In the genomic region with DNA sequence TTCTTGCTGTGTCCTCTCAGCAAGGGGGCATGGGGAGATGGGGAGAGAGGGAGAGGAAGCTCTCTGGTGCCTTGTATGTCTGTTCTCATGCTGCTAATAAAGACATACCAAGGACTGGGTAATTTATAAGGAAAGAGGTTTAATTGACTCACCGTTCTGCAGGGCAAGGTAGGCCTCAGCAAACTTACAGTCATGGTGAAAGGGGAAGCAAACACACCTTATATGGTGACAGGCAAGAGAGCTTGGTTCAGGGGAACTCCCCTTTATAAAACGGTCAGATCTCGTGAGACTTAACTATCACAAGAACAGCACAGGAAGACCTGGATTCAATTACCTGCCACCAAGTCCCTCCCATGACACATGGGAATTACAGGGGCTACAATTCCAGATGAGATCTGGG, we compare ENCODE assay signal across 23 cellular contexts.
"Had no signal": no experiment of that assay in that cellular context is flagged by ENCODE, and none has a peak within 500 bp of the region (broad histone marks: within the 10 kb centered on the region; RNA-seq: fewer than 3 reads in every experiment).

No MANE protein-coding gene starts in this region.

- DNase-seq: activated CD4-positive, alpha-beta T cell treated with anti-CD3 and anti-CD28 coated beads, Interleukin-2, amount 50 U/mL, for 1 hour; activated CD8-positive, alpha-beta memory T cell treated with anti-CD3 and anti-CD28 coated beads for 24 hours; activated CD8-positive, alpha-beta memory T cell treated with anti-CD3 and anti-CD28 coated beads, Interleukin-2, amount 50 U/mL, for 48 hours; activated effector memory CD4-positive, alpha-beta T cell treated with anti-CD3 and anti-CD28 coated beads, Interleukin-2, amount 50 U/mL, for 16 hours; activated naive CD4-positive, alpha-beta T cell treated with anti-CD3 and anti-CD28 coated beads, Interleukin-2, amount 50 U/mL, for 16 hours; activated T-cell treated with anti-CD3 and anti-CD28 coated beads, Interleukin-2, amount 50 U/mL, for 72 hours; adrenal gland; brain microvascular endothelial cell; caudate nucleus; effector CD4-positive, alpha-beta T cell; heart left ventricle; left cardiac atrium; midbrain; natural killer cell; nucleus accumbens; right cardiac atrium; stimulated activated naive CD4-positive, alpha-beta T cell; upper lobe of left lung had no signal

- H3K4me3 ChIP-seq: adrenal gland, ascending aorta, heart left ventricle, upper lobe of left lung had no signal

- H2AFZ ChIP-seq: parathyroid adenoma had no signal

- H3K79me2 ChIP-seq: parathyroid adenoma had no signal

- H3K36me3 Mint-ChIP-seq: natural killer cell had no signal

- H3K36me3 ChIP-seq: adrenal gland, ascending aorta, brain microvascular endothelial cell, heart left ventricle, upper lobe of left lung had no signal

- H3K9ac ChIP-seq: parathyroid adenoma had no signal

- FAIRE-seq: endometrium, islet of Langerhans had no signal

- H3K27ac Mint-ChIP-seq: activated T-cell treated with anti-CD3 and anti-CD28 coated beads, Interleukin-2, amount 50 U/mL, for 72 hours; dendritic cell treated with granulocyte-macrophage colony-stimulating factor and Interleukin-4, amounts not matched to agents 40 ng/mL and 50 ng/mL, for 4 days; natural killer cell had no signal

- H3K27me3 Mint-ChIP-seq: dendritic cell treated with granulocyte-macrophage colony-stimulating factor and Interleukin-4, amounts not matched to agents 40 ng/mL and 50 ng/mL, for 4 days had no signal

- H3K4me1 ChIP-seq: adrenal gland, ascending aorta, heart left ventricle, parathyroid adenoma, upper lobe of left lung had no signal

- H3K9me3 ChIP-seq: adrenal gland, ascending aorta, heart left ventricle, upper lobe of left lung had no signal

- H3K27me3 ChIP-seq: adrenal gland, ascending aorta, brain microvascular endothelial cell, heart left ventricle, upper lobe of left lung had no signal

- H3K4me3 Mint-ChIP-seq: activated T-cell treated with anti-CD3 and anti-CD28 coated beads, Interleukin-2, amount 50 U/mL, for 72 hours; dendritic cell treated with granulocyte-macrophage colony-stimulating factor and Interleukin-4, amounts not matched to agents 40 ng/mL and 50 ng/mL, for 4 days; natural killer cell had no signal

- ATAC-seq: heart left ventricle, left cardiac atrium, right cardiac atrium had no signal

- H3K27ac ChIP-seq: adrenal gland, ascending aorta, brain microvascular endothelial cell, heart left ventricle, parathyroid adenoma, upper lobe of left lung had no signal

- H3K4me1 Mint-ChIP-seq: natural killer cell had no signal

- H3K9me3 Mint-ChIP-seq: activated T-cell treated with anti-CD3 and anti-CD28 coated beads, Interleukin-2, amount 50 U/mL, for 72 hours; dendritic cell treated with granulocyte-macrophage colony-stimulating factor and Interleukin-4, amounts not matched to agents 40 ng/mL and 50 ng/mL, for 4 days; natural killer cell had no signal
